2 cellular contexts compared by ENCODE assay signal in the genomic region with DNA sequence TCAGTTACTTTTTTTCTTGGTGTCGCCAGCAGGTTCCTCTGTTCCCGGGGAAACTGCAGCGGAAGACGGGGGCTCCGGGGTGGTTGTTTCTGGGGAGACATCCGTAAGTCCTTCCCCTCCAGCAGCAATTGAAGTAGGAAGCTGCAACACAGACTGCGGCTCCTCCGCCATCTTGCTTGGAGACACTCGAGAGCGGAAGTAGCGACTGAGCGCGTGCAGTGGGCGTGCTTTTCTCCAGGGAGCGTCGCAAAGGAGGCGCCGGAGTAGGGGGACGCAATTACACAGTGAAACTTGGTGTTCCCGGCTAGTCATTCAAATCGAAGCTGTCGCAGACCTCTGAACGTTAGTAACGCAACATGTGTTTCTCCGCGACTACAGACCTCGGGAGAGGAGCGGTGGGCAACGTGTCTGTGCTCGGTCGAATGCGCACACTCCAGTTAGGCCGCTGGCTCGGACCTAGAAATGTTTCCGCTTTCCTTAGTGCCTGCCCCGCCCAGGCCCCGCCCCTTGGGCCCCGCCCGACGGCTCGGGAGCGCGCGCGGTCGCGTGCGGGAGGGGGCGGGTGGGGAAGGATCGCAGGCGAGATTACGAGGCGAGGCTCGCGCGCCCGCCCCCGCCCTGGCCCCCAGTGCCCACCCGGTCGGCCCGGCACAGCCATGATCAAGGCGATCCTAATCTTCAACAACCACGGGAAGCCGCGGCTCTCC.
TF ChIP-seq lines count a peak whose summit lies in the region.

Gene AP3S1 (plus strand): TSS at position 554 of the 707 bp plus-strand sequence. CDS start 103 bp downstream, at position 657.
Gene ATG12 (minus strand): TSS at position 184 of the 707 bp plus-strand sequence. CDS start 13 bp downstream, at position 171.

TF ChIP-seq in IMR-90, 13 proteins besides CTCF, POLR2A, EP300 and RAD21:
- TF ChIP-seq CHD1 (IDR thresholded peaks at IDR 0.05; ENCODE audit: low read depth, low read length) (no peak), BHLHE40 (IDR thresholded peaks at IDR 0.05; ENCODE audit: low read depth, low read length) (peak; percentile 89), ELK1 (IDR thresholded peaks at IDR 0.05; ENCODE audit: borderline replicate concordance, low read depth, low read length) (no peak), MAFK (IDR thresholded peaks at IDR 0.05; ENCODE audit: low read depth, low read length) (no peak), CEBPB (IDR thresholded peaks at IDR 0.05; ENCODE audit: low read depth, low read length) (peak; percentile 7; the same call in 1 of the 2 replicates), SMC3 (IDR thresholded peaks at IDR 0.05; ENCODE audit: low read depth, low read length) (0 out of 2 replicates have a peak, but pooled peaks have one; percentile 3), MAZ (IDR thresholded peaks at IDR 0.05; ENCODE audit: borderline replicate concordance, low read depth, low read length) (peak; percentile 60; the same call in 1 of the 2 replicates), MXI1 (IDR thresholded peaks at IDR 0.05; ENCODE audit: borderline replicate concordance, low read depth, low read length) (peak; percentile 89; the same call in 1 of the 2 replicates)
- TF ChIP-seq, protein P1, sequence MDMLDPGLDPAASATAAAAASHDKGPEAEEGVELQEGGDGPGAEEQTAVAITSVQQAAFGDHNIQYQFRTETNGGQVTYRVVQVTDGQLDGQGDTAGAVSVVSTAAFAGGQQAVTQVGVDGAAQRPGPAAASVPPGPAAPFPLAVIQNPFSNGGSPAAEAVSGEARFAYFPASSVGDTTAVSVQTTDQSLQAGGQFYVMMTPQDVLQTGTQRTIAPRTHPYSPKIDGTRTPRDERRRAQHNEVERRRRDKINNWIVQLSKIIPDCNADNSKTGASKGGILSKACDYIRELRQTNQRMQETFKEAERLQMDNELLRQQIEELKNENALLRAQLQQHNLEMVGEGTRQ (IDR thresholded peaks at IDR 0.05; ENCODE audit: low read depth, low read length), result no peak; the same call in 1 of the 2 replicates
TF ChIP-seq in IMR-90: peak in this region for 5.

TF ChIP-seq in endothelial cell of umbilical vein, 7 proteins besides CTCF, POLR2A, EP300 and RAD21:
- TF ChIP-seq GATA2 (IDR thresholded peaks at IDR 0.05; ENCODE audit: insufficient read depth, insufficient read length, low read depth, low read length) (no peak), MYC (IDR thresholded peaks at IDR 0.05; ENCODE audit: low read depth, low read length) (peak; percentile 53)
TF ChIP-seq in endothelial cell of umbilical vein: peak in this region for 1.
